In genomic region chr2:27370026-27370815, GRCh38 we compare ENCODE assay signal across 8 cellular contexts. TPM values are rescaled to one million over a fixed set of nuclear protein-coding genes. Genes with fewer than 3 reads are reported as not detected.
DNase-seq lines count a peak whose midpoint lies in the region; ATAC-seq and TF ChIP-seq lines count a peak whose summit lies in the region.

EIF2B4 (minus strand) TSS chr2:27370338; CDS start chr2:27370314, 24 bp downstream.
SNX17 (plus strand) TSS chr2:27370616; CDS start chr2:27370744, 128 bp downstream.

- no peaks in the 10 kb centered on the region for H3K9me3 ChIP-seq in lung (ENCODE audit: control insufficient read depth in 2 of 2, insufficient read depth in 1 of 2, low read length in 1 of 2)

- H3K36me3 ChIP-seq in lung (ENCODE audit: control insufficient read depth in 2 of 2, insufficient read depth in 2 of 2, low read length in 2 of 2): peaks cover 24 to 38% of the 10 kb centered on the region in 2 donors

- peaks cover 2 to 3% of the 10 kb centered on the region in 2 donors for H3K4me1 ChIP-seq in lung (ENCODE audit: control insufficient read depth in 2 of 2, insufficient read depth in 2 of 2, low read length in 2 of 2)

- peak; percentile 93 for ATAC-seq in lung (ENCODE audit: insufficient read depth, low FRiP score)

- TF ChIP-seq CTCF in GM20000 (IDR thresholded peaks at IDR 0.05; ENCODE audit: extremely low read depth, missing control alignments) (peak; percentile 94), lung (IDR thresholded peaks at IDR 0.05; ENCODE audit: control extremely low read depth, extremely low read depth) (peak; percentile 86)

- DNase-seq in COR-L47 (lab: John Stamatoyannopoulos, UW) (peak; percentile 97), GM20000 (ENCODE audit: low spot score) (peak; percentile 97), HT-29 (ENCODE audit: low spot score) (peak; percentile 99), lung (ENCODE audit: low spot score) (peak; percentile 100)
- peak; percentile 96 for DNase-seq in NK-92 treated with Interleukin-12 subunit alpha and Interleukin-12 subunit beta, amount 100 ng/mL, for 24 hours (lab: John Stamatoyannopoulos, UW)
- DNase-seq in activated CD8-positive, alpha-beta memory T cell treated with anti-CD3 and anti-CD28 coated beads for 24 hours: peak; percentile 99
- DNase-seq in effector CD4-positive, alpha-beta T cell: peak; percentile 99
- DNase-seq in stimulated activated CD4-positive, alpha-beta T cell treated with anti-CD3 and anti-CD28 coated beads, TNF-alpha, amount 100 ng/mL, for 4 hours (ENCODE audit: low read depth in 3 of 3): peak; percentile 97 to 99 (median 98)

- H3K27ac ChIP-seq in lung (ENCODE audit: low read depth in 1 of 2, low read length in 1 of 2): peak within 1 kb of the TSS; percentile 92 to 95

- peak within 1 kb of the TSS; percentile 97 for H3K4me3 ChIP-seq in lung

- no peaks in the 10 kb centered on the region for H3K27me3 ChIP-seq in lung (ENCODE audit: control insufficient read depth, insufficient read depth)

- WGBS in lung, 2 donors: 0% methylated on average over 80 to 85 of the region's 85 CpGs

RNA-seq across cellular contexts. Expression of gene EIF2B4, which starts in this region (rescaled TPM):
- 26.6 and 31.9 TPM in 2 replicates for total RNA-seq in HT-29 (2014; rRNA removed; shearing (Covaris generic))
- total RNA-seq in lung: 10 to 100 TPM; 19.6 to 37.3 TPM
- polyA plus RNA-seq in lung: 10 to 100 TPM; 37.3 to 55.4 TPM

RNA-seq across cellular contexts. Expression of gene SNX17, which starts in this region (rescaled TPM):
- 72.8 and 79.9 TPM in 2 replicates for total RNA-seq in HT-29 (2014; rRNA removed; shearing (Covaris generic))
- total RNA-seq in lung: 100 to 1,000 TPM in 1 of 2 donors, 10 to 100 TPM in 1; 65.8 to 129 TPM
- 100 to 1,000 TPM in 1 of 2 donors, 10 to 100 TPM in 1; 68.4 to 123 TPM for polyA plus RNA-seq in lung

Comparison
In these comparisons a context has a peak if more than half of its experiments do, and no peak if none do; other contexts are left out.
1. Peak in every context shown above with its lines: DNase-seq, ATAC-seq, H3K4me3 ChIP-seq and H3K27ac ChIP-seq.